Comparison of ENCODE assay signal across 15 cellular contexts in the genomic region with DNA sequence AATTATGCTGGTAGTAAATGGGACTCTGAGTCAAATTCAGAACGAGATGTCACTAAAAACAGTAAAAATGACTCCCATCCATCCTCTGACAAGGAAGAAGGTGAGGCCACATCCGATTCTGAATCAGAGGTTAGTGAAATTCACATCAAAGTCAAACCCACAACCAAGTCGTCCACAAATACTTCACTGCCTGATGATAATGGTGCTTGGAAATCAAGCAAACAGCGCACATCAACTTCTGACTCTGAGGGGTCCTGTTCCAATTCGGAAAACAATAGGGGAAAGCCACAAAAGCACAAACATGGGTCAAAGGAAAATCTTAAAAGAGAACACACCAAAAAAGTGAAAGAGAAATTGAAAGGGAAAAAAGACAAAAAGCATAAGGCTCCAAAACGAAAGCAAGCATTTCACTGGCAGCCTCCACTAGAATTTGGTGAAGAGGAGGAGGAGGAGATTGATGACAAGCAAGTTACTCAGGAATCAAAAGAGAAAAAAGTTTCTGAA. TPM values are rescaled to one million over a fixed set of nuclear protein-coding genes. Genes with fewer than 3 reads are reported as not detected.
DNase-seq lines count a peak whose midpoint lies in the region; ATAC-seq and TF ChIP-seq lines count a peak whose summit lies in the region.
"Had no signal": no experiment of that assay in that cellular context is flagged by ENCODE, and none has a peak within 500 bp of the region (broad histone marks: within the 10 kb centered on the region; RNA-seq: fewer than 3 reads in every experiment).

No MANE protein-coding gene starts in this region.

- intact Hi-C loops in PC-3 (cut with micrococcal nuclease) = no loop called here

- DNase-seq in activated T-cell treated with anti-CD3 and anti-CD28 coated beads for 24 hours (ENCODE audit: low read depth) (peak; percentile 45), PC-3 (no peak), GOT3 (lab: John Stamatoyannopoulos, UW) (no peak), HPDE6-E6E7 (ENCODE audit: extremely low spot score) (no peak)
- DNase-seq in activated T-cell treated with anti-CD3 and anti-CD28 coated beads, Interleukin-2, amount 50 U/mL, for 24 hours = no peak
- no peak for DNase-seq in stimulated activated naive CD8-positive, alpha-beta T cell treated with anti-CD3 and anti-CD28 coated beads, Interleukin-15, Interleukin-2, amounts not matched to agents 100 U/mL and 50 U/mL, for 24 hours
- DNase-seq: activated B cell treated with CpG ODN at 0.5 μM for 24 hours, foreskin fibroblast, GDM1, psoas muscle had no signal

- ATAC-seq in PC-3 (no peak), HG03039 (IDR thresholded peaks at IDR 0.05; ENCODE audit: unreplicated experiment) (no peak)
- ATAC-seq in stimulated activated naive CD8-positive, alpha-beta T cell treated with anti-CD3 and anti-CD28 coated beads, Interleukin-15, Interleukin-2, amounts not matched to agents 100 U/mL and 50 U/mL, for 24 hours = peak; percentile 86
- ATAC-seq: psoas muscle had no signal

- no peaks in the 10 kb centered on the region for H3F3A ChIP-seq in PC-3 (ENCODE audit: low read length, unreplicated experiment)

- no peaks in the 10 kb centered on the region for H4K20me1 ChIP-seq in PC-3 (ENCODE audit: low read length)

- CTCF ChIA-PET in PC-3 (lab: Charles Lee) = no interaction called here

- BruUV-seq in PC-3 (replicated peaks; lab: Mats Ljungman, UMichigan) = TSS peak; percentile 21

- H3K4me3 Mint-ChIP-seq in activated T-cell treated with anti-CD3 and anti-CD28 coated beads, Interleukin-2, amount 50 U/mL, for 24 hours = no peak overlapping the region
- H3K4me3 Mint-ChIP-seq: activated B cell treated with CpG ODN at 0.5 μM for 24 hours, IgD-negative memory B cell had no signal

- H3K4me1 ChIP-seq in PC-3 (ENCODE audit: insufficient read depth, low read length) = no peaks in the 10 kb centered on the region
- H3K4me1 ChIP-seq: psoas muscle had no signal

- peaks cover 87% of the 10 kb centered on the region for H3K36me3 ChIP-seq in PC-3 (ENCODE audit: low read depth, low read length)

- no peak overlapping the region for H3K9ac ChIP-seq in PC-3 (ENCODE audit: low read length)

- no peak for TF ChIP-seq CTCF in PC-3 (conservative IDR thresholded peaks at IDR 0.05; ENCODE audit: low read depth, low read length)

- H3K9me2 ChIP-seq in PC-3 (replicated peaks; ENCODE audit: low read length) = no peaks in the 10 kb centered on the region

- H3K27me3 ChIP-seq in PC-3 (ENCODE audit: low read length) = no peaks in the 10 kb centered on the region

- no peak overlapping the region for H2AFZ ChIP-seq in PC-3 (ENCODE audit: low read length)

- H3K27ac ChIP-seq in PC-3 (ENCODE audit: low read length) = no peak overlapping the region
- H3K27ac ChIP-seq in cingulate gyrus (ENCODE audit: low read depth, low read length) = peak overlapping the region; percentile 63
- H3K27ac ChIP-seq: psoas muscle, RWPE1 had no signal

- no peak overlapping the region for H3K27ac Mint-ChIP-seq in activated T-cell treated with anti-CD3 and anti-CD28 coated beads, Interleukin-2, amount 50 U/mL, for 24 hours
- H3K27ac Mint-ChIP-seq: activated B cell treated with CpG ODN at 0.5 μM for 24 hours had no signal

- H3K27me3 Mint-ChIP-seq in activated T-cell treated with anti-CD3 and anti-CD28 coated beads, Interleukin-2, amount 50 U/mL, for 24 hours = no peaks in the 10 kb centered on the region
- H3K27me3 Mint-ChIP-seq: activated B cell treated with CpG ODN at 0.5 μM for 24 hours, IgD-negative memory B cell had no signal

- POLR2A ChIA-PET in PC-3 (lab: Charles Lee; ENCODE audit: unreplicated experiment) = no interaction called here

- H3K9me3 ChIP-seq in PC-3 (ENCODE audit: low read length) = no peaks in the 10 kb centered on the region
- H3K9me3 ChIP-seq: psoas muscle had no signal

- peaks cover 23% of the 10 kb centered on the region for H3K4me1 Mint-ChIP-seq in activated T-cell treated with anti-CD3 and anti-CD28 coated beads, Interleukin-2, amount 50 U/mL, for 24 hours (ENCODE audit: low read depth)

- no peaks in the 10 kb centered on the region for H3K79me2 ChIP-seq in PC-3 (ENCODE audit: low read length)

- H3K4me3 ChIP-seq in PC-3 (ENCODE audit: low read length) = no peak overlapping the region
- H3K4me3 ChIP-seq: psoas muscle had no signal

- H3K9me3 Mint-ChIP-seq in activated T-cell treated with anti-CD3 and anti-CD28 coated beads, Interleukin-2, amount 50 U/mL, for 24 hours = no peaks in the 10 kb centered on the region
- H3K9me3 Mint-ChIP-seq: activated B cell treated with CpG ODN at 0.5 μM for 24 hours, IgD-negative memory B cell had no signal

- no peak overlapping the region for H3K4me2 ChIP-seq in PC-3 (ENCODE audit: low read length)

- peaks cover 26% of the 10 kb centered on the region for H3K36me3 Mint-ChIP-seq in activated T-cell treated with anti-CD3 and anti-CD28 coated beads, Interleukin-2, amount 50 U/mL, for 24 hours (ENCODE audit: low read depth)

RNA-seq across cellular contexts. Expression of gene ZBTB47, which starts 15.1 kb away (rescaled TPM):
- 9.5 and 10.8 TPM in 2 replicates for total RNA-seq in PC-3 (2014; rRNA removed)

RNA-seq across cellular contexts. Expression of gene NKTR, which starts 37.9 kb away (rescaled TPM):
- total RNA-seq in PC-3 (2014; rRNA removed) = 35.3 and 37.6 TPM in 2 replicates

RNA-seq across cellular contexts. Expression of gene KLHL40, which starts 46.9 kb away (rescaled TPM):
- not detected in 2 replicates for total RNA-seq in PC-3 (2014; rRNA removed)
- total RNA-seq: activated B cell treated with CpG ODN at 0.5 μM for 24 hours, liver had no signal

RNA-seq across cellular contexts. Expression of gene SS18L2, which starts 47.7 kb away (rescaled TPM):
- 31.1 and 36.8 TPM in 2 replicates for total RNA-seq in PC-3 (2014; rRNA removed)

RNA-seq across cellular contexts. Expression of gene SEC22C, which starts 56.6 kb away (rescaled TPM):
- total RNA-seq in PC-3 (2014; rRNA removed) = 43.2 and 63.3 TPM in 2 replicates
